Comparison of ENCODE assay signal across 15 cellular contexts in the genomic region with DNA sequence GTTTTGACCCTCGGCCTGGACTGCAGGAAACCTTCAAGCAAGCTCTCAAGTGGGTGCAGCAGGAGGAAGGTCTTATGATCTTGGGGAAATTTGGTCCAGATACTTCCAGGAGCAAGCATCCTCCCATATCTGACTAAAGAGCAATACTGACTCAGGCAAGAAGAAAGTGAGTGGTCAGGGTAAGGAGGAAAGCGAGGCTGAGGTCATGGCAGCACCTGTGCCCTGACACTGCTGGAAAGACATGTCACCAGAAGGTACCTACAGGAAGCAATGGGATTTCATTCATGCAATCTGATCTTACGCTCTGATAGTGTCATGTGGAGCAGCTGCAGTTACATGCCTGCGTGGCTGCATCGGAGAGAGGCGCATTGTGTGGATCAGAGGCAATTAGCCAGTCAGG.
"Had no signal": no experiment of that assay in that cellular context is flagged by ENCODE, and none has a peak within 500 bp of the region (broad histone marks: within the 10 kb centered on the region; RNA-seq: fewer than 3 reads in every experiment).

No MANE protein-coding gene starts in this region.

- H3K4me3 Mint-ChIP-seq: activated CD4-positive, alpha-beta memory T cell treated with anti-CD3 and anti-CD28 coated beads for 36 hours; activated CD4-positive, alpha-beta T cell treated with anti-CD3 and anti-CD28 coated beads for 36 hours; activated CD8-positive, alpha-beta memory T cell treated with anti-CD3 and anti-CD28 coated beads, Interleukin-2, amount 10 ng/mL, durations not matched to agents 7 days and 5 days; activated naive CD8-positive, alpha-beta T cell; natural killer cell; stimulated activated memory B cell treated with anti-CD40 and anti-IgM and Interleukin-4, amounts not matched to agents 10 μg/mL and 1 μg/mL and 100 μg/mL, for 72 hours; WTC11 had no signal

- DNase-seq: activated CD4-positive, alpha-beta memory T cell treated with anti-CD3 and anti-CD28 coated beads for 36 hours; activated CD4-positive, alpha-beta T cell treated with anti-CD3 and anti-CD28 coated beads for 36 hours; activated CD8-positive, alpha-beta memory T cell treated with anti-CD3 and anti-CD28 coated beads, Interleukin-2, amount 10 ng/mL, durations not matched to agents 7 days and 5 days; effector CD4-positive, alpha-beta T cell; mesenchymal stem cell; natural killer cell; sigmoid colon; stimulated activated CD4-positive, alpha-beta T cell treated with anti-CD3 and anti-CD28 coated beads, Interleukin-4, amount 100 ng/mL, for 4 hours; upper lobe of right lung had no signal

- H3K4me1 Mint-ChIP-seq: activated CD4-positive, alpha-beta T cell treated with anti-CD3 and anti-CD28 coated beads for 36 hours; activated CD8-positive, alpha-beta memory T cell treated with anti-CD3 and anti-CD28 coated beads, Interleukin-2, amount 10 ng/mL, durations not matched to agents 7 days and 5 days; natural killer cell; WTC11 had no signal

- H3K27ac Mint-ChIP-seq: activated CD4-positive, alpha-beta memory T cell treated with anti-CD3 and anti-CD28 coated beads for 36 hours; activated CD4-positive, alpha-beta T cell treated with anti-CD3 and anti-CD28 coated beads for 36 hours; activated CD8-positive, alpha-beta memory T cell treated with anti-CD3 and anti-CD28 coated beads, Interleukin-2, amount 10 ng/mL, durations not matched to agents 7 days and 5 days; activated naive CD8-positive, alpha-beta T cell; natural killer cell; stimulated activated memory B cell treated with anti-CD40 and anti-IgM and Interleukin-4, amounts not matched to agents 10 μg/mL and 1 μg/mL and 100 μg/mL, for 72 hours; WTC11 had no signal

- H3K4me1 ChIP-seq: esophagus muscularis mucosa, parathyroid adenoma, sigmoid colon, upper lobe of right lung had no signal

- H3K36me3 Mint-ChIP-seq: activated CD4-positive, alpha-beta memory T cell treated with anti-CD3 and anti-CD28 coated beads for 36 hours; activated CD8-positive, alpha-beta memory T cell treated with anti-CD3 and anti-CD28 coated beads, Interleukin-2, amount 10 ng/mL, durations not matched to agents 7 days and 5 days; activated naive CD8-positive, alpha-beta T cell; natural killer cell; WTC11 had no signal

- H3K27ac ChIP-seq: esophagus muscularis mucosa, parathyroid adenoma, sigmoid colon, thoracic aorta, upper lobe of right lung had no signal

- H3K4me3 ChIP-seq: esophagus muscularis mucosa, sigmoid colon, thoracic aorta, upper lobe of right lung had no signal

- H3K9me3 Mint-ChIP-seq: activated CD4-positive, alpha-beta memory T cell treated with anti-CD3 and anti-CD28 coated beads for 36 hours; natural killer cell; stimulated activated memory B cell treated with anti-CD40 and anti-IgM and Interleukin-4, amounts not matched to agents 10 μg/mL and 1 μg/mL and 100 μg/mL, for 72 hours; WTC11 had no signal

- H3K27me3 Mint-ChIP-seq: activated CD4-positive, alpha-beta T cell treated with anti-CD3 and anti-CD28 coated beads for 36 hours; activated CD8-positive, alpha-beta memory T cell treated with anti-CD3 and anti-CD28 coated beads, Interleukin-2, amount 10 ng/mL, durations not matched to agents 7 days and 5 days; stimulated activated memory B cell treated with anti-CD40 and anti-IgM and Interleukin-4, amounts not matched to agents 10 μg/mL and 1 μg/mL and 100 μg/mL, for 72 hours had no signal

- H3K9me3 ChIP-seq: esophagus muscularis mucosa, sigmoid colon, thoracic aorta, upper lobe of right lung had no signal

- ATAC-seq: activated CD4-positive, alpha-beta T cell treated with anti-CD3 and anti-CD28 coated beads for 36 hours; activated CD8-positive, alpha-beta memory T cell treated with anti-CD3 and anti-CD28 coated beads, Interleukin-2, amount 10 ng/mL, durations not matched to agents 7 days and 5 days; natural killer cell; stimulated activated memory B cell treated with anti-CD40 and anti-IgM and Interleukin-4, amounts not matched to agents 10 μg/mL and 1 μg/mL and 100 μg/mL, for 72 hours; upper lobe of right lung; WTC11 had no signal

- H3K36me3 ChIP-seq: esophagus muscularis mucosa, sigmoid colon, thoracic aorta, upper lobe of right lung had no signal
